In the genomic region with DNA sequence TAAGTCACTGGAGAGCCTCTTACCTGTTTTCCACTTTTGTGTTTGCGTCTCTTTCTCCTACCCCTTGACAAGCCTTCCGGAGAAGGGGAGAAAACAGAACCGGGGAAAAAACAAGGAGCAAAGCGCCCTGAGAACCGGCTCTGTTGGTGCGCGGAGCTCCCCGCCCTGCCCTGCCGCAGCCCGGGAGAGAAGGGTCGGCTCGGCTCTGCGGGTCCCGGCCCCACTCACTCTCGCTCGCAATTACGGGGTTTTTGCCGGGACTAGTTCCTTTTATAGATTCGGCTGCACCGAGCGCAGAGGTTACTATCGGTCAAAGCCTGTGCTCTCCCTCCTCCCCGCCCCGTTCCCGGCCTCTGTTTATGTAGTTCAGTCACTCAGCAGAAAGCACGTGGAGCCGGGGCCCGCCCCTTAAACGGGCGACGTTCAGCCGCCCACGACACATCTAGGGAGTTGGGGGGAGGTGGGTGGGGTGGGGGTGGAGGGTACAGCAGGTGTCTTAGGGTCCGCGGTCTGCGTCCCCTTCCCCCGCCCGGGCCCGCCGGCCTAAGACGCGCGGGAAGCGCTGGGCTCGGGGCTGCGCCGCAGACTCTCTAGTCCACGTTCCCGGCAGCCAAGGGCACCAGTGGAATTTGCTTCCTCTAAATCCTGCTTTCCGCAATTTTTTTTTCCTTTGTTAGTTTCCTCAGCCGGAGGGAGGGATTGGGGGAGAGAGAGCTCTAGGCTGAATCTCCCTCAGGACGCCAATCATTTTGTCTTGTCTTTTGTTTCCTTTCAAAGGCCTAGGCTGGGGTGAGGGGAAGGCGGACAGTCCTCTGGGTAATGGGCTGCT, we compare ENCODE assay signal across 2 cellular contexts.
TF ChIP-seq lines count a peak whose summit lies in the region.

A gene with protein sequence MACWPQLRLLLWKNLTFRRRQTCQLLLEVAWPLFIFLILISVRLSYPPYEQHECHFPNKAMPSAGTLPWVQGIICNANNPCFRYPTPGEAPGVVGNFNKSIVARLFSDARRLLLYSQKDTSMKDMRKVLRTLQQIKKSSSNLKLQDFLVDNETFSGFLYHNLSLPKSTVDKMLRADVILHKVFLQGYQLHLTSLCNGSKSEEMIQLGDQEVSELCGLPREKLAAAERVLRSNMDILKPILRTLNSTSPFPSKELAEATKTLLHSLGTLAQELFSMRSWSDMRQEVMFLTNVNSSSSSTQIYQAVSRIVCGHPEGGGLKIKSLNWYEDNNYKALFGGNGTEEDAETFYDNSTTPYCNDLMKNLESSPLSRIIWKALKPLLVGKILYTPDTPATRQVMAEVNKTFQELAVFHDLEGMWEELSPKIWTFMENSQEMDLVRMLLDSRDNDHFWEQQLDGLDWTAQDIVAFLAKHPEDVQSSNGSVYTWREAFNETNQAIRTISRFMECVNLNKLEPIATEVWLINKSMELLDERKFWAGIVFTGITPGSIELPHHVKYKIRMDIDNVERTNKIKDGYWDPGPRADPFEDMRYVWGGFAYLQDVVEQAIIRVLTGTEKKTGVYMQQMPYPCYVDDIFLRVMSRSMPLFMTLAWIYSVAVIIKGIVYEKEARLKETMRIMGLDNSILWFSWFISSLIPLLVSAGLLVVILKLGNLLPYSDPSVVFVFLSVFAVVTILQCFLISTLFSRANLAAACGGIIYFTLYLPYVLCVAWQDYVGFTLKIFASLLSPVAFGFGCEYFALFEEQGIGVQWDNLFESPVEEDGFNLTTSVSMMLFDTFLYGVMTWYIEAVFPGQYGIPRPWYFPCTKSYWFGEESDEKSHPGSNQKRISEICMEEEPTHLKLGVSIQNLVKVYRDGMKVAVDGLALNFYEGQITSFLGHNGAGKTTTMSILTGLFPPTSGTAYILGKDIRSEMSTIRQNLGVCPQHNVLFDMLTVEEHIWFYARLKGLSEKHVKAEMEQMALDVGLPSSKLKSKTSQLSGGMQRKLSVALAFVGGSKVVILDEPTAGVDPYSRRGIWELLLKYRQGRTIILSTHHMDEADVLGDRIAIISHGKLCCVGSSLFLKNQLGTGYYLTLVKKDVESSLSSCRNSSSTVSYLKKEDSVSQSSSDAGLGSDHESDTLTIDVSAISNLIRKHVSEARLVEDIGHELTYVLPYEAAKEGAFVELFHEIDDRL (N-terminal part only) (minus strand): TSS at position 244 of the 829 bp plus-strand sequence. CDS start 24,476 bp downstream, outside the sequence.

TF ChIP-seq in HEK293T, 16 proteins besides CTCF, POLR2A, EP300 and RAD21 (continued from another document):
- TF ChIP-seq, protein P1, sequence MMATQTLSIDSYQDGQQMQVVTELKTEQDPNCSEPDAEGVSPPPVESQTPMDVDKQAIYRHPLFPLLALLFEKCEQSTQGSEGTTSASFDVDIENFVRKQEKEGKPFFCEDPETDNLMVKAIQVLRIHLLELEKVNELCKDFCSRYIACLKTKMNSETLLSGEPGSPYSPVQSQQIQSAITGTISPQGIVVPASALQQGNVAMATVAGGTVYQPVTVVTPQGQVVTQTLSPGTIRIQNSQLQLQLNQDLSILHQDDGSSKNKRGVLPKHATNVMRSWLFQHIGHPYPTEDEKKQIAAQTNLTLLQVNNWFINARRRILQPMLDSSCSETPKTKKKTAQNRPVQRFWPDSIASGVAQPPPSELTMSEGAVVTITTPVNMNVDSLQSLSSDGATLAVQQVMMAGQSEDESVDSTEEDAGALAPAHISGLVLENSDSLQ (IDR thresholded peaks at IDR 0.05) = peak; percentile 48; the same call in 1 of the 2 replicates

TF ChIP-seq in liver, 16 proteins besides CTCF, POLR2A, EP300 and RAD21 (continued from another document):
- TF ChIP-seq, protein P2, sequence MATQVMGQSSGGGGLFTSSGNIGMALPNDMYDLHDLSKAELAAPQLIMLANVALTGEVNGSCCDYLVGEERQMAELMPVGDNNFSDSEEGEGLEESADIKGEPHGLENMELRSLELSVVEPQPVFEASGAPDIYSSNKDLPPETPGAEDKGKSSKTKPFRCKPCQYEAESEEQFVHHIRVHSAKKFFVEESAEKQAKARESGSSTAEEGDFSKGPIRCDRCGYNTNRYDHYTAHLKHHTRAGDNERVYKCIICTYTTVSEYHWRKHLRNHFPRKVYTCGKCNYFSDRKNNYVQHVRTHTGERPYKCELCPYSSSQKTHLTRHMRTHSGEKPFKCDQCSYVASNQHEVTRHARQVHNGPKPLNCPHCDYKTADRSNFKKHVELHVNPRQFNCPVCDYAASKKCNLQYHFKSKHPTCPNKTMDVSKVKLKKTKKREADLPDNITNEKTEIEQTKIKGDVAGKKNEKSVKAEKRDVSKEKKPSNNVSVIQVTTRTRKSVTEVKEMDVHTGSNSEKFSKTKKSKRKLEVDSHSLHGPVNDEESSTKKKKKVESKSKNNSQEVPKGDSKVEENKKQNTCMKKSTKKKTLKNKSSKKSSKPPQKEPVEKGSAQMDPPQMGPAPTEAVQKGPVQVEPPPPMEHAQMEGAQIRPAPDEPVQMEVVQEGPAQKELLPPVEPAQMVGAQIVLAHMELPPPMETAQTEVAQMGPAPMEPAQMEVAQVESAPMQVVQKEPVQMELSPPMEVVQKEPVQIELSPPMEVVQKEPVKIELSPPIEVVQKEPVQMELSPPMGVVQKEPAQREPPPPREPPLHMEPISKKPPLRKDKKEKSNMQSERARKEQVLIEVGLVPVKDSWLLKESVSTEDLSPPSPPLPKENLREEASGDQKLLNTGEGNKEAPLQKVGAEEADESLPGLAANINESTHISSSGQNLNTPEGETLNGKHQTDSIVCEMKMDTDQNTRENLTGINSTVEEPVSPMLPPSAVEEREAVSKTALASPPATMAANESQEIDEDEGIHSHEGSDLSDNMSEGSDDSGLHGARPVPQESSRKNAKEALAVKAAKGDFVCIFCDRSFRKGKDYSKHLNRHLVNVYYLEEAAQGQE (IDR thresholded peaks at IDR 0.05) = peak; percentile 31
- TF ChIP-seq NR2F2 (IDR thresholded peaks at IDR 0.05) (peak; percentile 10), TAF1 (conservative IDR thresholded peaks at IDR 0.05) (peak; percentile 84), HNF4G (IDR thresholded peaks at IDR 0.05) (no peak), GABPA (IDR thresholded peaks at IDR 0.05 in 1 of 2, conservative IDR thresholded peaks at IDR 0.05 in 1 of 2) (no peak), SP1 (IDR thresholded peaks at IDR 0.05) (peak; percentile 68), JUND (IDR thresholded peaks at IDR 0.05) (peak in 1 of 2 donors; percentile 34), RXRA (IDR thresholded peaks at IDR 0.05) (peak; percentile 90 to 95), EGR1 (IDR thresholded peaks at IDR 0.05; ENCODE audit: low read depth in 2 of 2) (peak; percentile 27 to 44), FOXA1 (IDR thresholded peaks at IDR 0.05) (no peak), FOXA2 (IDR thresholded peaks at IDR 0.05) (no peak), HNF4A (conservative IDR thresholded peaks at IDR 0.05) (peak in 1 of 2 donors; percentile 25)
- TF ChIP-seq, protein P3, sequence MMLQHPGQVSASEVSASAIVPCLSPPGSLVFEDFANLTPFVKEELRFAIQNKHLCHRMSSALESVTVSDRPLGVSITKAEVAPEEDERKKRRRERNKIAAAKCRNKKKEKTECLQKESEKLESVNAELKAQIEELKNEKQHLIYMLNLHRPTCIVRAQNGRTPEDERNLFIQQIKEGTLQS (IDR thresholded peaks at IDR 0.05) = no peak
- TF ChIP-seq, protein P4, sequence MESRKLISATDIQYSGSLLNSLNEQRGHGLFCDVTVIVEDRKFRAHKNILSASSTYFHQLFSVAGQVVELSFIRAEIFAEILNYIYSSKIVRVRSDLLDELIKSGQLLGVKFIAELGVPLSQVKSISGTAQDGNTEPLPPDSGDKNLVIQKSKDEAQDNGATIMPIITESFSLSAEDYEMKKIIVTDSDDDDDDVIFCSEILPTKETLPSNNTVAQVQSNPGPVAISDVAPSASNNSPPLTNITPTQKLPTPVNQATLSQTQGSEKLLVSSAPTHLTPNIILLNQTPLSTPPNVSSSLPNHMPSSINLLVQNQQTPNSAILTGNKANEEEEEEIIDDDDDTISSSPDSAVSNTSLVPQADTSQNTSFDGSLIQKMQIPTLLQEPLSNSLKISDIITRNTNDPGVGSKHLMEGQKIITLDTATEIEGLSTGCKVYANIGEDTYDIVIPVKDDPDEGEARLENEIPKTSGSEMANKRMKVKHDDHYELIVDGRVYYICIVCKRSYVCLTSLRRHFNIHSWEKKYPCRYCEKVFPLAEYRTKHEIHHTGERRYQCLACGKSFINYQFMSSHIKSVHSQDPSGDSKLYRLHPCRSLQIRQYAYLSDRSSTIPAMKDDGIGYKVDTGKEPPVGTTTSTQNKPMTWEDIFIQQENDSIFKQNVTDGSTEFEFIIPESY (IDR thresholded peaks at IDR 0.05) = no peak
- TF ChIP-seq, protein P5, sequence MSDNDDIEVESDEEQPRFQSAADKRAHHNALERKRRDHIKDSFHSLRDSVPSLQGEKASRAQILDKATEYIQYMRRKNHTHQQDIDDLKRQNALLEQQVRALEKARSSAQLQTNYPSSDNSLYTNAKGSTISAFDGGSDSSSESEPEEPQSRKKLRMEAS (IDR thresholded peaks at IDR 0.05) = peak; percentile 93
TF ChIP-seq in liver: peak in this region for 9.
